Comparison of ENCODE assay signal across 8 cellular contexts in the genomic region with DNA sequence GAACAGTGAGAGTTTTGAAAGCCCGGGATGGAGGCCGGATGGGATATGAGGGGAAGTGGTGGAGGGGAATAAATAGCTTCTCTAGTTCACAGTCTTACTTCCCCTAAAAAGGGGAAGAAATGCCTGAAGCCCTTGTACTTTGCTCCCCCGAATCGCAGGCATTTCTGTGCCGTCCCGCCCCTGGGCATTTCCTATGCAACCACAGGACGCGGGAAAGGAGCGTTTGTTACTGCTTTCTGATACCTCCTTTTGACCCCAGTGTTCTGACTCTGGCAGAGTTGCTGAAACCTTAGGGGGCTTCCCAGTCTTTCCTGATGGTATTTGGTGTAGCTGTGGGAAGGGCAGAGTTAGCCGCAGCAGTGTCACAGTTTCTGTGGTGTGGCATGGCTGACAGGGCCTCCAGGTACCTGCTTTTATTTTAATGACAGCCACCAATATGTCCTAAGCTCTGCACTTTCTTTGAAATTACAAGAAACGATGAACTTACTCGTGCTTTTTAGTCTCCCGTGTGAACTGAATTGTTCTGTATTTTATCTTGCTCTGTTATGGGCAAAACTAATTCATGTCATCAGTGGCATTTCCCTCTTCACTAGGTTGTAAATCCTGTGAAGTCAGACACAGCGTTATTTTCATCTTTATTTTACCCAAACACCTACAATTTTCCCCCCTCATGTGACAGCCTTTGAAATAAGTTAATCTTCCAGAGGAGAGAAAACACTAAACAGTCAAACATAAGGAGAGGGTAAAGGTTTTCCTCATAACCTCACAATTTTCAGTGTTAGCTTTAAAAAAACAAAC. TPM values are rescaled to one million over a fixed set of nuclear protein-coding genes. Genes with fewer than 3 reads are reported as not detected.
DNase-seq lines count a peak whose midpoint lies in the region; ATAC-seq and TF ChIP-seq lines count a peak whose summit lies in the region.

No MANE protein-coding gene starts in this region.

- H2AFZ ChIP-seq in osteoblast (ENCODE audit: low read length), result no peak overlapping the region

- no peak overlapping the region for H3K4me3 ChIP-seq in HUES6 (ENCODE audit: low read depth, low read length)
- no peak overlapping the region for H3K4me3 ChIP-seq in osteoblast (ENCODE audit: insufficient read depth, low read length)

- ATAC-seq in GM18498 (IDR thresholded peaks at IDR 0.05; ENCODE audit: unreplicated experiment) (peak; percentile 41), HG03439 (IDR thresholded peaks at IDR 0.05; ENCODE audit: unreplicated experiment) (no peak), GM18520 (IDR thresholded peaks at IDR 0.05; ENCODE audit: unreplicated experiment) (no peak)

- H3K4me3 Mint-ChIP-seq in MCF 10A (ENCODE audit: unreplicated experiment), result peak overlapping the region; percentile 28

- no peaks in the 10 kb centered on the region for H3K36me3 Mint-ChIP-seq in MCF 10A (ENCODE audit: insufficient read depth, unreplicated experiment)

- peak overlapping the region; percentile 9 for H3K9ac ChIP-seq in HUES6 (ENCODE audit: low read length)

- H3K27me3 ChIP-seq in HUES6 (ENCODE audit: control insufficient read depth, insufficient read depth, low read length), result no peaks in the 10 kb centered on the region
- no peaks in the 10 kb centered on the region for H3K27me3 ChIP-seq in osteoblast (ENCODE audit: insufficient read depth, low read length)

- no peak for TF ChIP-seq CTCF in MCF 10A (IDR thresholded peaks at IDR 0.05; ENCODE audit: unreplicated experiment)
- no peak for TF ChIP-seq CTCF in osteoblast (IDR thresholded peaks at IDR 0.05; ENCODE audit: extremely low read depth, low read depth, low read length)

- H3K27ac ChIP-seq in HUES6 (ENCODE audit: low read depth, low read length), result peak overlapping the region; percentile 15; the same call in 1 of the 2 replicates
- H3K27ac ChIP-seq in osteoblast (ENCODE audit: low read depth, low read length), result peak overlapping the region; percentile 1

- H3K9me3 ChIP-seq in HUES6 (ENCODE audit: control insufficient read depth, insufficient read depth, low read depth, low read length) (no peaks in the 10 kb centered on the region), osteoblast (ENCODE audit: low read depth, low read length) (no peaks in the 10 kb centered on the region)

- H3K4me1 Mint-ChIP-seq in MCF 10A (ENCODE audit: insufficient read depth, unreplicated experiment), result peaks cover 32% of the 10 kb centered on the region

- H3K27me3 Mint-ChIP-seq in MCF 10A (ENCODE audit: insufficient read depth, unreplicated experiment), result no peaks in the 10 kb centered on the region

- POLR2A ChIA-PET in MCF 10A (lab: Yijun Ruan, JAX), result interaction anchor here (0.6 to 3.2 kb wide), 13 partner anchors 7 to 268 kb away, joined by 3 to 19 read pairs (median 4); no protein-coding TSS in a partner anchor

- intact Hi-C loops in MCF 10A (cut with micrococcal nuclease), result loop anchor here (1.0 to 2.0 kb wide), 4 partner anchors 11 to 216 kb away; no protein-coding TSS in a partner anchor

- CTCF ChIA-PET in MCF 10A (lab: Yijun Ruan, JAX), result interaction anchor here (0.6 to 5.7 kb wide), 44 partner anchors 8 to 272 kb away, joined by 3 to 71 read pairs (median 6); partner anchors contain the start of genes KLHL36 and MEAK7

- H3K4me1 ChIP-seq in HUES6 (ENCODE audit: control insufficient read depth, insufficient read depth, low read length) (peaks cover 57% of the 10 kb centered on the region), osteoblast (ENCODE audit: insufficient read depth, low read length) (peaks cover 33% of the 10 kb centered on the region)

- H3K36me3 ChIP-seq in HUES6 (ENCODE audit: control insufficient read depth, insufficient read depth, low read length) (no peaks in the 10 kb centered on the region), osteoblast (ENCODE audit: insufficient read depth, low read length) (no peaks in the 10 kb centered on the region)

- no peak overlapping the region for H3K27ac Mint-ChIP-seq in MCF 10A (ENCODE audit: low read depth, unreplicated experiment)

- H3K9me3 Mint-ChIP-seq in MCF 10A (ENCODE audit: unreplicated experiment), result no peaks in the 10 kb centered on the region

- BruUV-seq in MCF 10A (replicated peaks; lab: Mats Ljungman, UMichigan), result no TSS peak

- peaks cover 90% of the 10 kb centered on the region for H3K79me2 ChIP-seq in osteoblast (ENCODE audit: insufficient read depth, low read length)

- no peak for DNase-seq in MCF 10A (ENCODE audit: unreplicated experiment)
- DNase-seq in osteoblast (ENCODE audit: insufficient read length, low spot score, missing footprints), result no peak
- no peak for DNase-seq in AG08396 (ENCODE audit: low spot score)
- no peak for DNase-seq in DMS 273 (lab: John Stamatoyannopoulos, UW; ENCODE audit: unreplicated experiment)

- H3K4me2 ChIP-seq in osteoblast (ENCODE audit: insufficient read depth, low read length), result peak overlapping the region; percentile 43

- H4K20me1 ChIP-seq in osteoblast (ENCODE audit: insufficient read depth, low read length), result peaks cover 40% of the 10 kb centered on the region

RNA-seq across cellular contexts. Expression of gene USP10, which starts 27.1 kb away (rescaled TPM):
- total RNA-seq in MCF 10A (2022) (114 and 129 TPM in 2 replicates), osteoblast (41.8 and 43.1 TPM in 2 replicates)
